In genomic region chr6:104640141-104640700, GRCh38 we compare ENCODE assay signal across 14 cellular contexts.
DNase-seq lines count a peak whose midpoint lies in the region; ATAC-seq and TF ChIP-seq lines count a peak whose summit lies in the region.
"Had no signal": no experiment of that assay in that cellular context is flagged by ENCODE, and none has a peak within 500 bp of the region (broad histone marks: within the 10 kb centered on the region; RNA-seq: fewer than 3 reads in every experiment).

No MANE protein-coding gene starts in this region.

- peak overlapping the region; percentile 66 for H3K4me3 ChIP-seq in DOHH2 (ENCODE audit: low read length)
- H3K4me3 ChIP-seq in choroid plexus epithelial cell (ENCODE audit: low read depth, low read length): no peak overlapping the region
- no peak overlapping the region for H3K4me3 ChIP-seq in retinal pigment epithelial cell (ENCODE audit: low read length)
- H3K4me3 ChIP-seq: uterus had no signal

- H3K36me3 ChIP-seq in DOHH2 (ENCODE audit: control insufficient read depth, low read length): peaks cover 3% of the 10 kb centered on the region; the same call in 1 of the 2 replicates
- H3K36me3 ChIP-seq: uterus had no signal

- H3K9me2 ChIP-seq in DOHH2 (replicated peaks; ENCODE audit: control insufficient read depth, low read length): no peaks in the 10 kb centered on the region

- TF ChIP-seq CTCF in DOHH2 (IDR thresholded peaks at IDR 0.05; ENCODE audit: low read depth, low read length, poor library complexity, severe bottlenecking): no peak
- TF ChIP-seq CTCF in choroid plexus epithelial cell (conservative IDR thresholded peaks at IDR 0.05; ENCODE audit: low read depth, low read length): no peak
- no peak for TF ChIP-seq CTCF in retinal pigment epithelial cell (conservative IDR thresholded peaks at IDR 0.05; ENCODE audit: low read depth, low read length)

- H4K20me1 ChIP-seq in DOHH2 (ENCODE audit: control insufficient read depth, insufficient read depth, low read depth, low read length): no peaks in the 10 kb centered on the region

- peaks cover 80% of the 10 kb centered on the region for H3K4me1 ChIP-seq in DOHH2 (ENCODE audit: control insufficient read depth, low read length)
- H3K4me1 ChIP-seq: uterus had no signal

- no peaks in the 10 kb centered on the region for H3K27me3 ChIP-seq in DOHH2 (ENCODE audit: control insufficient read depth, low read length)
- H3K27me3 ChIP-seq: uterus had no signal

- peak overlapping the region; percentile 85 for H3K4me2 ChIP-seq in DOHH2 (ENCODE audit: low read length)

- peaks cover 27% of the 10 kb centered on the region for H3F3A ChIP-seq in DOHH2 (ENCODE audit: control insufficient read depth, insufficient read depth)

- peak overlapping the region; percentile 99 for H3K27ac ChIP-seq in DOHH2 (ENCODE audit: low read depth, low read length)

- no peaks in the 10 kb centered on the region for H3K79me2 ChIP-seq in DOHH2 (ENCODE audit: control insufficient read depth, low read length)

- peak; percentile 47 for DNase-seq in NCI-H774 (lab: John Stamatoyannopoulos, UW)
- DNase-seq in choroid plexus epithelial cell (ENCODE audit: low read depth): peak; percentile 44
- DNase-seq in retinal pigment epithelial cell (ENCODE audit: low read depth): peak; percentile 25
- DNase-seq in cortex of kidney (lab: John Stamatoyannopoulos, UW): no peak
- no peak for DNase-seq in NK-92 (lab: John Stamatoyannopoulos, UW; ENCODE audit: unreplicated experiment)
- DNase-seq: NCI-H1694; NCI-H510A; stimulated activated naive CD4-positive, alpha-beta T cell; uterus had no signal

- peaks cover 5% of the 10 kb centered on the region; the same call in 1 of the 2 replicates for H3K9me3 ChIP-seq in DOHH2 (ENCODE audit: control insufficient read depth, insufficient read depth, low read length)
- H3K9me3 ChIP-seq: uterus had no signal

- ATAC-seq in GM19395 (IDR thresholded peaks at IDR 0.05; ENCODE audit: unreplicated experiment) (no peak), HG03565 (IDR thresholded peaks at IDR 0.05; ENCODE audit: unreplicated experiment) (no peak)
- ATAC-seq: esophagus mucosa, SK-N-SH treated with all-trans-retinoic acid at 6 μM for 48 hours had no signal

Comparison
In these comparisons a context has a peak if more than half of its experiments do, and no peak if none do; other contexts are left out.
1. DNase-seq: peak in NCI-H774 (single experiment), choroid plexus epithelial cell (single experiment) and retinal pigment epithelial cell (single experiment); none in cortex of kidney (single experiment) and NK-92 (single experiment).